In genomic region chr6:160265869-160266476, GRCh38 we compare ENCODE assay signal across 12 cellular contexts. TPM values are rescaled to one million over a fixed set of nuclear protein-coding genes. Genes with fewer than 3 reads are reported as not detected.
DNase-seq lines count a peak whose midpoint lies in the region; ATAC-seq, FAIRE-seq and TF ChIP-seq lines count a peak whose summit lies in the region.
"Had no signal": no experiment of that assay in that cellular context is flagged by ENCODE, and none has a peak within 500 bp of the region (broad histone marks: within the 10 kb centered on the region; RNA-seq: fewer than 3 reads in every experiment).

No MANE protein-coding gene starts in this region.

- TF ChIP-seq CTCF in K562 (IDR thresholded peaks at IDR 0.05 in 2 of 3, conservative IDR thresholded peaks at IDR 0.05 in 1 of 3; ENCODE audit: insufficient read depth in 2 of 3, low read depth in 1 of 3, low read length in 3 of 3) = no peak

- TF ChIP-seq EP300 in K562 (IDR thresholded peaks at IDR 0.05; ENCODE audit: low read length) = no peak

- H3K4me3 ChIP-seq in K562 (no peak overlapping the region), H7 (ENCODE audit: insufficient read depth, low read depth, low read length) (no peak overlapping the region)
- H3K4me3 ChIP-seq: ascending aorta had no signal

- H3K4me1 ChIP-seq in K562 (replicated peaks in 1 of 2; ENCODE audit: control insufficient read depth in 2 of 2, insufficient read depth in 2 of 2, low read length in 2 of 2) = no peaks in the 10 kb centered on the region; a peak in 1 of 5 replicates
- H3K4me1 ChIP-seq: ascending aorta had no signal

- FAIRE-seq in K562 (lab: Jason Lieb, UNC) = no peak

- no peaks in the 10 kb centered on the region for H3K79me2 ChIP-seq in K562 (ENCODE audit: control insufficient read depth, insufficient read depth, low read length)

- H4K20me1 ChIP-seq in K562 (replicated peaks; ENCODE audit: control insufficient read depth, insufficient read depth, low read length) = no peaks in the 10 kb centered on the region

- H3K36me3 ChIP-seq in K562 (ENCODE audit: control insufficient read depth, insufficient read depth, low read length) = no peaks in the 10 kb centered on the region
- H3K36me3 ChIP-seq in H7 (replicated peaks; ENCODE audit: control insufficient read depth, insufficient read depth, low read length) = no peaks in the 10 kb centered on the region
- H3K36me3 ChIP-seq: ascending aorta had no signal

- 0% methylated on average over 6 of the region's 6 CpGs for WGBS in K562 (ENCODE audit: insufficient coverage, low coverage, missing lambda C conversion rate)

- H3K27me3 ChIP-seq in K562 (ENCODE audit: control insufficient read depth in 2 of 2, insufficient read depth in 2 of 2, low read length in 2 of 2) (peaks cover 4 to 24% of the 10 kb centered on the region in 2 experiments; a peak in 4 of 5 replicates), H7 (ENCODE audit: control insufficient read depth, insufficient read depth, low read length) (no peaks in the 10 kb centered on the region)
- H3K27me3 ChIP-seq: ascending aorta had no signal

- DNase-seq in K562 (ENCODE audit: extremely low read depth in 1 of 4, low spot score in 3 of 4) (no peak), H7 (no peak), NCI-H146 treated with DMSO at 0.1 percent for 48 hours (lab: John Stamatoyannopoulos, UW; ENCODE audit: unreplicated experiment) (no peak)
- no peak for DNase-seq in stimulated activated CD4-positive, alpha-beta T cell treated with anti-CD3 and anti-CD28 coated beads, Interleukin-4, amount 100 ng/mL, for 24 hours
- no peak for DNase-seq in stimulated activated CD4-positive, alpha-beta T cell treated with anti-CD3 and anti-CD28 coated beads, Interleukin-4, amount 100 ng/mL, for 1 hour
- DNase-seq: IMR-90; stimulated activated CD4-positive, alpha-beta T cell treated with anti-CD3 and anti-CD28 coated beads, Interleukin-15, amount 100 ng/mL, for 24 hours had no signal

- H3K9me3 ChIP-seq in K562 (replicated peaks; ENCODE audit: control insufficient read depth, insufficient read depth, low read depth, low read length) = no peaks in the 10 kb centered on the region
- H3K9me3 ChIP-seq: ascending aorta had no signal

- no peaks in the 10 kb centered on the region for H3K9me1 ChIP-seq in K562 (ENCODE audit: control insufficient read depth, insufficient read depth, low read length)

- BruUV-seq in K562 (replicated peaks; lab: Mats Ljungman, UMichigan) = no TSS peak

- POLR2A ChIA-PET in K562 (lab: Yijun Ruan, JAX) = no interaction called here

- in situ Hi-C loops in K562 (cut with MboI) = no loop called here

- H3K4me2 ChIP-seq in K562 (ENCODE audit: insufficient read depth, low read length) = no peak overlapping the region

- TF ChIP-seq POLR2A in K562 (conservative IDR thresholded peaks at IDR 0.05) = no peak

- no peak overlapping the region for H3K27ac ChIP-seq in K562 (ENCODE audit: extremely low read depth, low read depth, low read length)
- H3K27ac ChIP-seq: ascending aorta had no signal

- peak; percentile 73 for ATAC-seq in GM18867 (IDR thresholded peaks at IDR 0.05; ENCODE audit: unreplicated experiment)
- peak; percentile 74 for ATAC-seq in GM21528 (IDR thresholded peaks at IDR 0.05; ENCODE audit: low FRiP score, unreplicated experiment)
- peak; percentile 62 for ATAC-seq in HG03103 (IDR thresholded peaks at IDR 0.05; ENCODE audit: low read depth, unreplicated experiment)
- no peak for ATAC-seq in K562

- no peak overlapping the region for H2AFZ ChIP-seq in K562 (ENCODE audit: low read depth, low read length)

- CTCF ChIA-PET in K562 (lab: Yijun Ruan, JAX; ENCODE audit: low intra/inter-chr PET ratio) = no interaction called here

- intact Hi-C loops in K562 (cut with micrococcal nuclease) = loop anchor here (5.0 to 10.0 kb wide), 3 partner anchors 129 to 401 kb away; no protein-coding TSS in a partner anchor

- H3K9ac ChIP-seq in K562 (ENCODE audit: insufficient read depth in 1 of 2, low read depth in 2 of 2, low read length in 2 of 2) = no peak overlapping the region; a peak in 1 of 4 replicates

- no peak for TF ChIP-seq RAD21 in K562 (CRISPR knock-in tag; conservative IDR thresholded peaks at IDR 0.05 in 1 of 2, IDR thresholded peaks at IDR 0.05 in 1 of 2)

TF ChIP-seq in K562, 482 proteins besides CTCF, POLR2A, EP300 and RAD21:
- TF ChIP-seq CC2D1A (IDR thresholded peaks at IDR 0.05) (no peak), FOXK2 (conservative IDR thresholded peaks at IDR 0.05 in 1 of 2, IDR thresholded peaks at IDR 0.05 in 1 of 2; ENCODE audit: low read depth in 2 of 2) (no peak), L3MBTL2 (IDR thresholded peaks at IDR 0.05) (peak; percentile 62), ZNF217 (CRISPR knock-in tag; IDR thresholded peaks at IDR 0.05) (no peak), HNRNPH1 (optimal IDR thresholded peaks at IDR 0.05; ENCODE audit: low read depth, low read length) (no peak), ZNF740 (CRISPR knock-in tag; IDR thresholded peaks at IDR 0.05) (no peak), ZNF740 (tag; IDR thresholded peaks at IDR 0.05) (no peak)

RNA-seq across cellular contexts. Expression of gene SLC22A2, which starts 7.4 kb away (rescaled TPM):
- not detected in 2 replicates for total RNA-seq in K562 (2011; cell fraction: chromatin; rRNA removed; ENCODE audit: low replicate concordance)
- total RNA-seq in K562 (2011; cell fraction: nucleolus; rRNA removed) = not detected in 2 replicates
- total RNA-seq in K562 (2011; cell fraction: nucleoplasm; rRNA removed) = not detected in 2 replicates
- total RNA-seq in K562 (2014; rRNA removed) = not detected in 2 replicates
- not detected in 2 replicates for total RNA-seq in K562 (2014; rRNA removed; fragmentation: Illumina TruSeq; extraction: Trizol)
- not detected in 2 replicates for total RNA-seq in K562 (2015; rRNA removed; fragmentation: Illumina TruSeq; extraction: Trizol)
- not detected in 2 replicates for total RNA-seq in K562 (2021)
- polyA plus RNA-seq in K562 (2011; rRNA removed) = not detected in 2 replicates
- not detected in 2 replicates for polyA plus RNA-seq in K562 (2011; cell fraction: cytosol; rRNA removed)
- not detected in 2 replicates for polyA plus RNA-seq in K562 (2011; cell fraction: nucleus; rRNA removed)
- polyA plus RNA-seq in K562 (2012) = not detected in 2 replicates
- not detected in 2 replicates for polyA plus RNA-seq in K562 (2014; fragmentation: Illumina TruSeq; extraction: Trizol)
- not detected for polyA plus RNA-seq in K562 (2014; fragmentation: Nextera tagmentation; extraction: Ambion mirVana)
- not detected in 2 replicates for polyA plus RNA-seq in K562 (2014; rRNA removed)
- polyA minus RNA-seq in K562 (2011; rRNA and poly(A)+ RNA removed) = not detected in 2 replicates
- polyA minus RNA-seq in K562 (2011; cell fraction: cytosol; rRNA and poly(A)+ RNA removed) = not detected in 2 replicates
- polyA minus RNA-seq in K562 (2011; cell fraction: nucleus; rRNA and poly(A)+ RNA removed) = not detected in 2 replicates
- 0.42 and 1.1 TPM in 2 replicates for total RNA-seq in H7 (2014; rRNA removed; shearing (Covaris generic))
- total RNA-seq: ascending aorta, IMR-90, neural crest cell had no signal
- polyA plus RNA-seq: IMR-90 had no signal
